1 cellular context compared by ENCODE assay signal in the genomic region with DNA sequence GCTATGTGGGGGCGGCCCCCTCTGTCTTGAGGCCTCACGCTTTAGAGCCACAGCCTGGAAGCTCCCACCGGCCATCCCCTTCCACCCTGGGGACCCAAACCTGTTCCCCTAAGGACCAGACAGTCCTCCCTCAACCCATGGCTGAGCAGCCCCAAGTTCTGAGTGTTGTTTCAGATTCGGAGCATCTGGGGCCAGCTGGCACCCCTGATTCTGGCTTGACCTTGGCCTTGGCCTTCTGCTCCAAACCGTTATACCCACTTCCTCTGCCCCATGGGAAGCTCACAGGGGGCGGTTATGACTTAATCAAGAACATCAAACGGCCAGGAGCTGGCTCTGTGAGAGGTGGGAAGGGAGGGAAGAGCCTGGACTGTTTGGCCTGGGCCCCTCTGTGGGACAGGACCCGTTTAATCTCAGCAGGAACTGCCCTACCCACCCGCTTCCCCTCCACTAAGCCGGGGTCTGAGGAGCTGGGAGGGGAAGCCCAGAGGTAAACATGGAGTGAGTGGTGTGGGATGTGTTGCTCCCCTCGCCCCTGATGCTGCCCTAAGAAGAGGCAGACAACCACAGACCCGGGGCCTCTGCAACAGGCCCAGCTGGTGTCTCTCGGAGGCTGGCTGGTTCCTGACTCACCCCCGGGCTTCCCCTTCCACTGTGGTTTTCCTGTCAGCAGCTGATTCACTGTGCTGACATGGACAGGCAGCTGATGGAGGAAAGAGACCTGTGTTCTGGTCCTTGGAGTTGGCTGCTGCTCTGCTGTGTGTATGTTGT.
TF ChIP-seq lines count a peak whose summit lies in the region.

No MANE protein-coding gene starts in this region.

TF ChIP-seq in K562, 482 proteins besides CTCF, POLR2A, EP300 and RAD21 (continued from another document and continues in another):
- no peak for TF ChIP-seq NONO (IDR thresholded peaks at IDR 0.05; ENCODE audit: low read depth in 2 of 2, low read length in 1 of 2)
- no peak for TF ChIP-seq PTRF (tag; IDR thresholded peaks at IDR 0.05)
- TF ChIP-seq ARID1B (IDR thresholded peaks at IDR 0.05), result peak; percentile 65
- TF ChIP-seq NFATC3 (IDR thresholded peaks at IDR 0.05), result no peak
- TF ChIP-seq, protein P1, sequence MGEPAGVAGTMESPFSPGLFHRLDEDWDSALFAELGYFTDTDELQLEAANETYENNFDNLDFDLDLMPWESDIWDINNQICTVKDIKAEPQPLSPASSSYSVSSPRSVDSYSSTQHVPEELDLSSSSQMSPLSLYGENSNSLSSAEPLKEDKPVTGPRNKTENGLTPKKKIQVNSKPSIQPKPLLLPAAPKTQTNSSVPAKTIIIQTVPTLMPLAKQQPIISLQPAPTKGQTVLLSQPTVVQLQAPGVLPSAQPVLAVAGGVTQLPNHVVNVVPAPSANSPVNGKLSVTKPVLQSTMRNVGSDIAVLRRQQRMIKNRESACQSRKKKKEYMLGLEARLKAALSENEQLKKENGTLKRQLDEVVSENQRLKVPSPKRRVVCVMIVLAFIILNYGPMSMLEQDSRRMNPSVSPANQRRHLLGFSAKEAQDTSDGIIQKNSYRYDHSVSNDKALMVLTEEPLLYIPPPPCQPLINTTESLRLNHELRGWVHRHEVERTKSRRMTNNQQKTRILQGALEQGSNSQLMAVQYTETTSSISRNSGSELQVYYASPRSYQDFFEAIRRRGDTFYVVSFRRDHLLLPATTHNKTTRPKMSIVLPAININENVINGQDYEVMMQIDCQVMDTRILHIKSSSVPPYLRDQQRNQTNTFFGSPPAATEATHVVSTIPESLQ (CRISPR knock-in tag; IDR thresholded peaks at IDR 0.05), result no peak
- TF ChIP-seq HIVEP1 (CRISPR knock-in tag; IDR thresholded peaks at IDR 0.05), result 0 out of 2 replicates have a peak, but pooled peaks have one; percentile 2
- no peak for TF ChIP-seq PRPF4 (IDR thresholded peaks at IDR 0.05; ENCODE audit: insufficient read depth, low read depth, low read length, poor library complexity, severe bottlenecking)
- no peak for TF ChIP-seq HNRNPLL (IDR thresholded peaks at IDR 0.05; ENCODE audit: low read depth, low read length, poor library complexity, severe bottlenecking)
- no peak for TF ChIP-seq SLC30A9 (CRISPR knock-in tag; IDR thresholded peaks at IDR 0.05)
- no peak for TF ChIP-seq C11orf30 (IDR thresholded peaks at IDR 0.05; ENCODE audit: low read depth)
- no peak for TF ChIP-seq PURB (CRISPR knock-in tag; IDR thresholded peaks at IDR 0.05; ENCODE audit: low read depth)
- no peak for TF ChIP-seq ILK (tag; IDR thresholded peaks at IDR 0.05; ENCODE audit: borderline replicate concordance, low read depth)
- peak; percentile 32; the same call in 1 of the 2 replicates for TF ChIP-seq MAFG (tag; conservative IDR thresholded peaks at IDR 0.05)
- TF ChIP-seq XRCC4 (IDR thresholded peaks at IDR 0.05; ENCODE audit: extremely low read depth, insufficient read depth, insufficient read length), result no peak
- TF ChIP-seq, protein P2, sequence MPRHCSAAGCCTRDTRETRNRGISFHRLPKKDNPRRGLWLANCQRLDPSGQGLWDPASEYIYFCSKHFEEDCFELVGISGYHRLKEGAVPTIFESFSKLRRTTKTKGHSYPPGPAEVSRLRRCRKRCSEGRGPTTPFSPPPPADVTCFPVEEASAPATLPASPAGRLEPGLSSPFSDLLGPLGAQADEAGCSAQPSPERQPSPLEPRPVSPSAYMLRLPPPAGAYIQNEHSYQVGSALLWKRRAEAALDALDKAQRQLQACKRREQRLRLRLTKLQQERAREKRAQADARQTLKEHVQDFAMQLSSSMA (CRISPR knock-in tag; IDR thresholded peaks at IDR 0.05), result no peak
- no peak for TF ChIP-seq MIER1 (IDR thresholded peaks at IDR 0.05; ENCODE audit: low read depth)
- no peak for TF ChIP-seq NCOA2 (IDR thresholded peaks at IDR 0.05; ENCODE audit: partially characterized antibody in 2 of 2)
- TF ChIP-seq ZNF79 (CRISPR knock-in tag; IDR thresholded peaks at IDR 0.05; ENCODE audit: low read depth), result no peak
- TF ChIP-seq, protein P3, sequence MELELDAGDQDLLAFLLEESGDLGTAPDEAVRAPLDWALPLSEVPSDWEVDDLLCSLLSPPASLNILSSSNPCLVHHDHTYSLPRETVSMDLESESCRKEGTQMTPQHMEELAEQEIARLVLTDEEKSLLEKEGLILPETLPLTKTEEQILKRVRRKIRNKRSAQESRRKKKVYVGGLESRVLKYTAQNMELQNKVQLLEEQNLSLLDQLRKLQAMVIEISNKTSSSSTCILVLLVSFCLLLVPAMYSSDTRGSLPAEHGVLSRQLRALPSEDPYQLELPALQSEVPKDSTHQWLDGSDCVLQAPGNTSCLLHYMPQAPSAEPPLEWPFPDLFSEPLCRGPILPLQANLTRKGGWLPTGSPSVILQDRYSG (tag; conservative IDR thresholded peaks at IDR 0.05; ENCODE audit: low read depth), result no peak
- TF ChIP-seq KAT8 (IDR thresholded peaks at IDR 0.05; ENCODE audit: low read depth), result no peak
- TF ChIP-seq EZH2 (IDR thresholded peaks at IDR 0.05; ENCODE audit: borderline replicate concordance, low read depth, low read length), result no peak
- TF ChIP-seq, protein P4, sequence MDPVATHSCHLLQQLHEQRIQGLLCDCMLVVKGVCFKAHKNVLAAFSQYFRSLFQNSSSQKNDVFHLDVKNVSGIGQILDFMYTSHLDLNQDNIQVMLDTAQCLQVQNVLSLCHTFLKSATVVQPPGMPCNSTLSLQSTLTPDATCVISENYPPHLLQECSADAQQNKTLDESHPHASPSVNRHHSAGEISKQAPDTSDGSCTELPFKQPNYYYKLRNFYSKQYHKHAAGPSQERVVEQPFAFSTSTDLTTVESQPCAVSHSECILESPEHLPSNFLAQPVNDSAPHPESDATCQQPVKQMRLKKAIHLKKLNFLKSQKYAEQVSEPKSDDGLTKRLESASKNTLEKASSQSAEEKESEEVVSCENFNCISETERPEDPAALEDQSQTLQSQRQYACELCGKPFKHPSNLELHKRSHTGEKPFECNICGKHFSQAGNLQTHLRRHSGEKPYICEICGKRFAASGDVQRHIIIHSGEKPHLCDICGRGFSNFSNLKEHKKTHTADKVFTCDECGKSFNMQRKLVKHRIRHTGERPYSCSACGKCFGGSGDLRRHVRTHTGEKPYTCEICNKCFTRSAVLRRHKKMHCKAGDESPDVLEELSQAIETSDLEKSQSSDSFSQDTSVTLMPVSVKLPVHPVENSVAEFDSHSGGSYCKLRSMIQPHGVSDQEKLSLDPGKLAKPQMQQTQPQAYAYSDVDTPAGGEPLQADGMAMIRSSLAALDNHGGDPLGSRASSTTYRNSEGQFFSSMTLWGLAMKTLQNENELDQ (CRISPR knock-in tag; IDR thresholded peaks at IDR 0.05; ENCODE audit: borderline replicate concordance), result no peak
- no peak for TF ChIP-seq CCAR2 (IDR thresholded peaks at IDR 0.05; ENCODE audit: low read depth, low read length)
- TF ChIP-seq ZNF830 (CRISPR knock-in tag; IDR thresholded peaks at IDR 0.05), result no peak
- no peak for TF ChIP-seq SRSF1 (IDR thresholded peaks at IDR 0.05; ENCODE audit: low read depth, low read length)
- TF ChIP-seq, protein P5, sequence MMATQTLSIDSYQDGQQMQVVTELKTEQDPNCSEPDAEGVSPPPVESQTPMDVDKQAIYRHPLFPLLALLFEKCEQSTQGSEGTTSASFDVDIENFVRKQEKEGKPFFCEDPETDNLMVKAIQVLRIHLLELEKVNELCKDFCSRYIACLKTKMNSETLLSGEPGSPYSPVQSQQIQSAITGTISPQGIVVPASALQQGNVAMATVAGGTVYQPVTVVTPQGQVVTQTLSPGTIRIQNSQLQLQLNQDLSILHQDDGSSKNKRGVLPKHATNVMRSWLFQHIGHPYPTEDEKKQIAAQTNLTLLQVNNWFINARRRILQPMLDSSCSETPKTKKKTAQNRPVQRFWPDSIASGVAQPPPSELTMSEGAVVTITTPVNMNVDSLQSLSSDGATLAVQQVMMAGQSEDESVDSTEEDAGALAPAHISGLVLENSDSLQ (IDR thresholded peaks at IDR 0.05), result peak; percentile 71
- TF ChIP-seq XRCC3 (IDR thresholded peaks at IDR 0.05), result no peak
- TF ChIP-seq ZFX (CRISPR knock-in tag; IDR thresholded peaks at IDR 0.05), result peak; percentile 13; the same call in 1 of the 2 replicates
- TF ChIP-seq HCFC1 (IDR thresholded peaks at IDR 0.05; ENCODE audit: low read depth, low read length), result no peak
- TF ChIP-seq, protein P6, sequence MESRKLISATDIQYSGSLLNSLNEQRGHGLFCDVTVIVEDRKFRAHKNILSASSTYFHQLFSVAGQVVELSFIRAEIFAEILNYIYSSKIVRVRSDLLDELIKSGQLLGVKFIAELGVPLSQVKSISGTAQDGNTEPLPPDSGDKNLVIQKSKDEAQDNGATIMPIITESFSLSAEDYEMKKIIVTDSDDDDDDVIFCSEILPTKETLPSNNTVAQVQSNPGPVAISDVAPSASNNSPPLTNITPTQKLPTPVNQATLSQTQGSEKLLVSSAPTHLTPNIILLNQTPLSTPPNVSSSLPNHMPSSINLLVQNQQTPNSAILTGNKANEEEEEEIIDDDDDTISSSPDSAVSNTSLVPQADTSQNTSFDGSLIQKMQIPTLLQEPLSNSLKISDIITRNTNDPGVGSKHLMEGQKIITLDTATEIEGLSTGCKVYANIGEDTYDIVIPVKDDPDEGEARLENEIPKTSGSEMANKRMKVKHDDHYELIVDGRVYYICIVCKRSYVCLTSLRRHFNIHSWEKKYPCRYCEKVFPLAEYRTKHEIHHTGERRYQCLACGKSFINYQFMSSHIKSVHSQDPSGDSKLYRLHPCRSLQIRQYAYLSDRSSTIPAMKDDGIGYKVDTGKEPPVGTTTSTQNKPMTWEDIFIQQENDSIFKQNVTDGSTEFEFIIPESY (CRISPR knock-in tag; IDR thresholded peaks at IDR 0.05), result no peak
- no peak for TF ChIP-seq PHB (CRISPR knock-in tag; IDR thresholded peaks at IDR 0.05)
- TF ChIP-seq NFE2L1 (tag; IDR thresholded peaks at IDR 0.05; ENCODE audit: borderline replicate concordance, low read depth), result no peak
- TF ChIP-seq ZNF143 (CRISPR knock-in tag; IDR thresholded peaks at IDR 0.05), result no peak
- TF ChIP-seq CCNT2 (IDR thresholded peaks at IDR 0.05; ENCODE audit: borderline replicate concordance, extremely low read depth, insufficient read length, low read depth, low read length), result no peak
- TF ChIP-seq, protein P7, sequence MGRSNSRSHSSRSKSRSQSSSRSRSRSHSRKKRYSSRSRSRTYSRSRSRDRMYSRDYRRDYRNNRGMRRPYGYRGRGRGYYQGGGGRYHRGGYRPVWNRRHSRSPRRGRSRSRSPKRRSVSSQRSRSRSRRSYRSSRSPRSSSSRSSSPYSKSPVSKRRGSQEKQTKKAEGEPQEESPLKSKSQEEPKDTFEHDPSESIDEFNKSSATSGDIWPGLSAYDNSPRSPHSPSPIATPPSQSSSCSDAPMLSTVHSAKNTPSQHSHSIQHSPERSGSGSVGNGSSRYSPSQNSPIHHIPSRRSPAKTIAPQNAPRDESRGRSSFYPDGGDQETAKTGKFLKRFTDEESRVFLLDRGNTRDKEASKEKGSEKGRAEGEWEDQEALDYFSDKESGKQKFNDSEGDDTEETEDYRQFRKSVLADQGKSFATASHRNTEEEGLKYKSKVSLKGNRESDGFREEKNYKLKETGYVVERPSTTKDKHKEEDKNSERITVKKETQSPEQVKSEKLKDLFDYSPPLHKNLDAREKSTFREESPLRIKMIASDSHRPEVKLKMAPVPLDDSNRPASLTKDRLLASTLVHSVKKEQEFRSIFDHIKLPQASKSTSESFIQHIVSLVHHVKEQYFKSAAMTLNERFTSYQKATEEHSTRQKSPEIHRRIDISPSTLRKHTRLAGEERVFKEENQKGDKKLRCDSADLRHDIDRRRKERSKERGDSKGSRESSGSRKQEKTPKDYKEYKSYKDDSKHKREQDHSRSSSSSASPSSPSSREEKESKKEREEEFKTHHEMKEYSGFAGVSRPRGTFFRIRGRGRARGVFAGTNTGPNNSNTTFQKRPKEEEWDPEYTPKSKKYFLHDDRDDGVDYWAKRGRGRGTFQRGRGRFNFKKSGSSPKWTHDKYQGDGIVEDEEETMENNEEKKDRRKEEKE (IDR thresholded peaks at IDR 0.05; ENCODE audit: borderline replicate concordance in 1 of 2, control insufficient read depth in 1 of 2, low read depth in 2 of 2, low read length in 1 of 2), result no peak
- no peak for TF ChIP-seq NBN (IDR thresholded peaks at IDR 0.05; ENCODE audit: low read depth)
- TF ChIP-seq POLR2AphosphoS5 (IDR thresholded peaks at IDR 0.05; ENCODE audit: control insufficient read depth, insufficient read depth, low read depth, low read length), result no peak
- no peak for TF ChIP-seq THRAP3 (IDR thresholded peaks at IDR 0.05; ENCODE audit: borderline replicate concordance)
- no peak for TF ChIP-seq ZNF282 (CRISPR knock-in tag; IDR thresholded peaks at IDR 0.05)
- TF ChIP-seq MBD2 (IDR thresholded peaks at IDR 0.05; ENCODE audit: borderline replicate concordance, low read depth), result no peak
- TF ChIP-seq ZNF583 (CRISPR knock-in tag; IDR thresholded peaks at IDR 0.05), result no peak
- no peak for TF ChIP-seq SMAD2 (IDR thresholded peaks at IDR 0.05; ENCODE audit: low read depth, low read length)
- TF ChIP-seq ZNF146 (CRISPR knock-in tag; IDR thresholded peaks at IDR 0.05; ENCODE audit: unreplicated experiment), result no peak
- TF ChIP-seq HOXB6 (CRISPR knock-in tag; IDR thresholded peaks at IDR 0.05; ENCODE audit: borderline replicate concordance), result no peak
- TF ChIP-seq SIX5 (IDR thresholded peaks at IDR 0.05; ENCODE audit: borderline replicate concordance in 1 of 2, insufficient read depth in 1 of 2, low read depth in 1 of 2, low read length in 2 of 2), result no peak
- no peak for TF ChIP-seq ETV6 (IDR thresholded peaks at IDR 0.05; ENCODE audit: borderline replicate concordance in 1 of 2, low read depth in 2 of 2, low read length in 1 of 2)
- TF ChIP-seq ETV6 (CRISPR knock-in tag; IDR thresholded peaks at IDR 0.05; ENCODE audit: borderline replicate concordance), result no peak
- TF ChIP-seq CHD2 (IDR thresholded peaks at IDR 0.05; ENCODE audit: low read depth, low read length), result no peak
- no peak for TF ChIP-seq FOS (IDR thresholded peaks at IDR 0.05; ENCODE audit: extremely low read depth, insufficient read length)
- TF ChIP-seq, protein P8, sequence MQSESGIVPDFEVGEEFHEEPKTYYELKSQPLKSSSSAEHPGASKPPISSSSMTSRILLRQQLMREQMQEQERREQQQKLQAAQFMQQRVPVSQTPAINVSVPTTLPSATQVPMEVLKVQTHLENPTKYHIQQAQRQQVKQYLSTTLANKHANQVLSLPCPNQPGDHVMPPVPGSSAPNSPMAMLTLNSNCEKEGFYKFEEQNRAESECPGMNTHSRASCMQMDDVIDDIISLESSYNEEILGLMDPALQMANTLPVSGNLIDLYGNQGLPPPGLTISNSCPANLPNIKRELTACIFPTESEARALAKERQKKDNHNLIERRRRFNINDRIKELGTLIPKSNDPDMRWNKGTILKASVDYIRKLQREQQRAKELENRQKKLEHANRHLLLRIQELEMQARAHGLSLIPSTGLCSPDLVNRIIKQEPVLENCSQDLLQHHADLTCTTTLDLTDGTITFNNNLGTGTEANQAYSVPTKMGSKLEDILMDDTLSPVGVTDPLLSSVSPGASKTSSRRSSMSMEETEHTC (IDR thresholded peaks at IDR 0.05), result no peak
- no peak for TF ChIP-seq ZNF551 (CRISPR knock-in tag; IDR thresholded peaks at IDR 0.05)
- TF ChIP-seq ZNF408 (CRISPR knock-in tag; IDR thresholded peaks at IDR 0.05; ENCODE audit: low read depth), result no peak
- no peak for TF ChIP-seq RUNX1 (IDR thresholded peaks at IDR 0.05; ENCODE audit: low read depth)
- no peak for TF ChIP-seq HMGN3 (IDR thresholded peaks at IDR 0.05; ENCODE audit: borderline replicate concordance, extremely low read depth, insufficient read length, low read depth, low read length)
